ENCODE assay signal across 9 cellular contexts in the genomic region with DNA sequence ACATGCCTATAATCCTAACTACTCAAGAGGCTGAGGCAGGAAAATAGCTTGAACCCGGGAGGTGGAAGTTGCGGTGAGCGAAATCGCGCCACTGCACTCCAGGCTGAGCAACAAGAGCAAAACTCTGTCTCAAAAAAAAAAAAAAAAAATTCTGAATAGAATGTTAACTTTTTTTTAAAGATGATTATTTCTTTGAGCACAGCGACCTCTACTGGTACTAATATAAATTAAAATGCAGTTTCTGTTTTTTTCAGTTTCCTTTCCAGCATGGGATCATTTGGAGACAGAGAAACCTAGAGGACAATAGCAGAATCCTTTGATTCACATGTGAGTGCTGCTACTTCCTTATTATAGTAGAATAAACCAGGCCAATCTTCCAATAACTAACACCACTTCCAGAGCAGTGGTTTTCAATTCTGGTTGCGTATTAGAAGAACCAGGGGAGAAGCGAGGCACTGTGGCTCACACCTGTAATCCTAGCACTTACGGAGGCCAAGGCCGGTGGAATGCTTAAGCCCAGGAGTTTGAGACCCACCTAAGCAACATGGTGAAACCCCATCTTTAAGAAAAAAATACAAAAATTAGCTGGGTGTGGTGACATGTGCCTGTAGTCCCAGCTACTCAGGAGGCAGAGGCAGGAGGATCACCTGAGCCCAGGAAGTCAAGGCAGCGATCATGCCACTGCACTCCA. TPM values are rescaled to one million over a fixed set of nuclear protein-coding genes. Genes with fewer than 3 reads are reported as not detected.
DNase-seq lines count a peak whose midpoint lies in the region; ATAC-seq and TF ChIP-seq lines count a peak whose summit lies in the region.
"Had no signal": no experiment of that assay in that cellular context is flagged by ENCODE, and none has a peak within 500 bp of the region (broad histone marks: within the 10 kb centered on the region; RNA-seq: fewer than 3 reads in every experiment).

No MANE protein-coding gene starts in this region.

- H3K27ac ChIP-seq in neural cell (ENCODE audit: low read length): no peak overlapping the region
- H3K27ac ChIP-seq: SJCRH30 had no signal

- TF ChIP-seq EP300 in Ishikawa (IDR thresholded peaks at IDR 0.05; ENCODE audit: borderline replicate concordance): no peak
- no peak for TF ChIP-seq EP300 in neural cell (conservative IDR thresholded peaks at IDR 0.05; ENCODE audit: poor library complexity, severe bottlenecking)

- H3K36me3 ChIP-seq in neural cell (ENCODE audit: insufficient read depth, low read length): peaks cover 14% of the 10 kb centered on the region

- H3K9ac ChIP-seq in neural cell (ENCODE audit: low read length): no peak overlapping the region

- ATAC-seq in T-cell (replicated peaks in 1 of 4): peak; percentile 15 to 41 (median 20)
- ATAC-seq in HG02885 (IDR thresholded peaks at IDR 0.05; ENCODE audit: poor library complexity, unreplicated experiment): no peak

- DNase-seq in DMS114 treated with DMSO at 0.1 percent for 48 hours (lab: John Stamatoyannopoulos, UW; ENCODE audit: unreplicated experiment) (peak; percentile 67), T-cell (peak in 12 of 34 experiments; percentile 9 to 35 (median 18)), erythroblast (lab: John Stamatoyannopoulos, UW) (peak; percentile 58 to 71), GM19238 (ENCODE audit: insufficient read length, low spot score) (no peak)
- no peak for DNase-seq in activated T-helper 2 cell treated with anti-CD3 and anti-CD28 coated beads, Interferon-gamma antibody, Interleukin-2, Interleukin-4, amounts not matched to agents 10 μg/mL and 5 μg/mL and 100 μg/mL, durations not matched to agents 14 hours and 24 hours and 36 hours (ENCODE audit: low spot score)

- no peaks in the 10 kb centered on the region for H3F3A ChIP-seq in neural cell (ENCODE audit: insufficient read depth, low read length, poor library complexity, severe bottlenecking)

- H3K27ac Mint-ChIP-seq in T-cell: peak overlapping the region; percentile 34 to 56
- H3K27ac Mint-ChIP-seq in activated T-helper 2 cell treated with anti-CD3 and anti-CD28 coated beads, Interferon-gamma antibody, Interleukin-2, Interleukin-4, amounts not matched to agents 10 μg/mL and 5 μg/mL and 100 μg/mL, durations not matched to agents 14 hours and 24 hours and 36 hours: no peak overlapping the region

- CTCF ChIA-PET in T-cell (lab: Charles Lee): interaction anchor here (0.7 to 9.6 kb wide), 11 partner anchors 10 to 1774 kb away, joined by 3 to 97 read pairs (median 5); a partner anchor contains a TSS

- peaks cover 45 to 55% (median 48%) of the 10 kb centered on the region in 3 donors for H3K4me1 Mint-ChIP-seq in T-cell
- H3K4me1 Mint-ChIP-seq in activated T-helper 2 cell treated with anti-CD3 and anti-CD28 coated beads, Interferon-gamma antibody, Interleukin-2, Interleukin-4, amounts not matched to agents 10 μg/mL and 5 μg/mL and 100 μg/mL, durations not matched to agents 14 hours and 24 hours and 36 hours (ENCODE audit: low read depth): peaks cover 23% of the 10 kb centered on the region

- POLR2A ChIA-PET in T-cell (lab: Charles Lee): interaction anchor here (0.5 to 1.7 kb wide), 9 partner anchors 9 to 185 kb away, joined by 3 to 22 read pairs (median 4); a partner anchor contains a TSS

- peaks cover 29% of the 10 kb centered on the region for H3K79me2 ChIP-seq in neural cell (replicated peaks; ENCODE audit: insufficient read depth, low read length)

- intact Hi-C loops in activated T-helper 2 cell treated with anti-CD3 and anti-CD28 coated beads, Interferon-gamma antibody, Interleukin-2, Interleukin-4, amounts not matched to agents 10 μg/mL and 5 μg/mL and 100 μg/mL, durations not matched to agents 14 hours and 24 hours and 36 hours (cut with micrococcal nuclease): loop anchor here (5.0 kb wide), 2 partner anchors 159 to 204 kb away; no protein-coding TSS in a partner anchor

- peaks cover 9% of the 10 kb centered on the region for H4K20me1 ChIP-seq in neural cell (ENCODE audit: insufficient read depth)

- no peak overlapping the region for H2AFZ ChIP-seq in neural cell (ENCODE audit: low read depth, low read length)

- peaks cover 41% of the 10 kb centered on the region for H3K36me3 Mint-ChIP-seq in T-cell
- peaks cover 80% of the 10 kb centered on the region for H3K36me3 Mint-ChIP-seq in activated T-helper 2 cell treated with anti-CD3 and anti-CD28 coated beads, Interferon-gamma antibody, Interleukin-2, Interleukin-4, amounts not matched to agents 10 μg/mL and 5 μg/mL and 100 μg/mL, durations not matched to agents 14 hours and 24 hours and 36 hours (ENCODE audit: low read depth)

- TF ChIP-seq CTCF in neural cell (IDR thresholded peaks at IDR 0.05; ENCODE audit: poor library complexity, severe bottlenecking): peak; percentile 63

- no peak overlapping the region for H3K4me2 ChIP-seq in neural cell (ENCODE audit: low read length)

- no peaks in the 10 kb centered on the region for H3K9me2 ChIP-seq in neural cell (ENCODE audit: insufficient read depth, low read length)

- H3K27me3 Mint-ChIP-seq in T-cell: no peaks in the 10 kb centered on the region
- no peaks in the 10 kb centered on the region for H3K27me3 Mint-ChIP-seq in activated T-helper 2 cell treated with anti-CD3 and anti-CD28 coated beads, Interferon-gamma antibody, Interleukin-2, Interleukin-4, amounts not matched to agents 10 μg/mL and 5 μg/mL and 100 μg/mL, durations not matched to agents 14 hours and 24 hours and 36 hours (ENCODE audit: low read depth)

- H3K9me3 Mint-ChIP-seq in T-cell: no peaks in the 10 kb centered on the region
- no peaks in the 10 kb centered on the region for H3K9me3 Mint-ChIP-seq in activated T-helper 2 cell treated with anti-CD3 and anti-CD28 coated beads, Interferon-gamma antibody, Interleukin-2, Interleukin-4, amounts not matched to agents 10 μg/mL and 5 μg/mL and 100 μg/mL, durations not matched to agents 14 hours and 24 hours and 36 hours

- no peak overlapping the region for H3K4me3 ChIP-seq in neural cell (ENCODE audit: low read length)
- H3K4me3 ChIP-seq: SJCRH30 had no signal

- H3K4me3 Mint-ChIP-seq in T-cell: no peak overlapping the region
- no peak overlapping the region for H3K4me3 Mint-ChIP-seq in activated T-helper 2 cell treated with anti-CD3 and anti-CD28 coated beads, Interferon-gamma antibody, Interleukin-2, Interleukin-4, amounts not matched to agents 10 μg/mL and 5 μg/mL and 100 μg/mL, durations not matched to agents 14 hours and 24 hours and 36 hours (ENCODE audit: low read depth)

- no peak for TF ChIP-seq POLR2A in erythroblast (IDR thresholded peaks at IDR 0.05; ENCODE audit: low read length)

- TF ChIP-seq RAD21 in Ishikawa (IDR thresholded peaks at IDR 0.05; ENCODE audit: low read depth) (peak; percentile 40; the same call in 1 of the 2 replicates), neural cell (conservative IDR thresholded peaks at IDR 0.05) (peak; percentile 59)

- H3K27me3 ChIP-seq in neural cell (ENCODE audit: insufficient read depth, low read depth, low read length): no peaks in the 10 kb centered on the region
- H3K27me3 ChIP-seq: SJCRH30 had no signal

- H3K9me3 ChIP-seq in neural cell (ENCODE audit: low read length): no peaks in the 10 kb centered on the region

TF ChIP-seq in Ishikawa, 13 proteins besides CTCF, POLR2A, EP300 and RAD21 (continues in another document):
- TF ChIP-seq YY1 (IDR thresholded peaks at IDR 0.05; ENCODE audit: low read depth) (no peak), NFIC (IDR thresholded peaks at IDR 0.05) (no peak), ZBTB7A (IDR thresholded peaks at IDR 0.05; ENCODE audit: low read depth) (no peak), CEBPB (IDR thresholded peaks at IDR 0.05) (no peak)
- TF ChIP-seq, protein P1, sequence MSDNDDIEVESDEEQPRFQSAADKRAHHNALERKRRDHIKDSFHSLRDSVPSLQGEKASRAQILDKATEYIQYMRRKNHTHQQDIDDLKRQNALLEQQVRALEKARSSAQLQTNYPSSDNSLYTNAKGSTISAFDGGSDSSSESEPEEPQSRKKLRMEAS (IDR thresholded peaks at IDR 0.05): no peak
- TF ChIP-seq, protein P2, sequence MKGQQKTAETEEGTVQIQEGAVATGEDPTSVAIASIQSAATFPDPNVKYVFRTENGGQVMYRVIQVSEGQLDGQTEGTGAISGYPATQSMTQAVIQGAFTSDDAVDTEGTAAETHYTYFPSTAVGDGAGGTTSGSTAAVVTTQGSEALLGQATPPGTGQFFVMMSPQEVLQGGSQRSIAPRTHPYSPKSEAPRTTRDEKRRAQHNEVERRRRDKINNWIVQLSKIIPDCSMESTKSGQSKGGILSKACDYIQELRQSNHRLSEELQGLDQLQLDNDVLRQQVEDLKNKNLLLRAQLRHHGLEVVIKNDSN (IDR thresholded peaks at IDR 0.05): no peak

TF ChIP-seq in neural cell, 6 proteins besides CTCF, POLR2A, EP300 and RAD21 (continues in another document):
- no peak for TF ChIP-seq MXI1 (conservative IDR thresholded peaks at IDR 0.05; ENCODE audit: poor library complexity, severe bottlenecking)
- TF ChIP-seq SMC3 (conservative IDR thresholded peaks at IDR 0.05; ENCODE audit: poor library complexity): peak; percentile 55
- no peak for TF ChIP-seq TAF1 (IDR thresholded peaks at IDR 0.05; ENCODE audit: low read depth)
- TF ChIP-seq POLR2AphosphoS5 (IDR thresholded peaks at IDR 0.05): no peak

RNA-seq across cellular contexts. Expression of a gene that starts 10.2 kb away (rescaled TPM):
- 100 to 1,000 TPM; 252 to 649 (median 265) TPM for total RNA-seq in T-cell
- polyA plus RNA-seq in neural cell: 278 and 286 TPM in 2 replicates
- polyA minus RNA-seq in neural cell: 179 and 191 TPM in 2 replicates
- 401 and 406 TPM in 2 replicates for total RNA-seq in activated T-helper 2 cell treated with anti-CD3 and anti-CD28 coated beads, Interferon-gamma antibody, Interleukin-2, Interleukin-4, amounts not matched to agents 10 μg/mL and 5 μg/mL and 100 μg/mL, durations not matched to agents 14 hours and 24 hours and 36 hours

RNA-seq across cellular contexts. Expression of a gene that starts 37.0 kb away (rescaled TPM):
- 10 to 100 TPM in 3 of 5 donors, 1 to 10 TPM in 2; 4.2 to 16.3 (median 11.8) TPM for total RNA-seq in T-cell
- polyA plus RNA-seq in neural cell: 8.7 and 12.4 TPM in 2 replicates
- polyA minus RNA-seq in neural cell: 8.3 and 10.1 TPM in 2 replicates
- 29.9 and 33.6 TPM in 2 replicates for total RNA-seq in activated T-helper 2 cell treated with anti-CD3 and anti-CD28 coated beads, Interferon-gamma antibody, Interleukin-2, Interleukin-4, amounts not matched to agents 10 μg/mL and 5 μg/mL and 100 μg/mL, durations not matched to agents 14 hours and 24 hours and 36 hours

Comparison
In these comparisons a context has a peak if more than half of its experiments do, and no peak if none do; other contexts are left out.
1. DNase-seq: peak in DMS114 treated with DMSO at 0.1 percent for 48 hours (single experiment) and erythroblast (2 of 2); none in GM19238 (single experiment) and activated T-helper 2 cell treated with anti-CD3 and anti-CD28 coated beads, Interferon-gamma antibody, Interleukin-2, Interleukin-4, amounts not matched to agents 10 μg/mL and 5 μg/mL and 100 μg/mL, durations not matched to agents 14 hours and 24 hours and 36 hours (single experiment).